In genomic region chr2:130598463-130598862, GRCh38 we compare ENCODE assay signal across 5 cellular contexts. TPM values are rescaled to one million over a fixed set of nuclear protein-coding genes. Genes with fewer than 3 reads are reported as not detected.
"Had no signal": no experiment of that assay in that cellular context is flagged by ENCODE, and none has a peak within 500 bp of the region (broad histone marks: within the 10 kb centered on the region; RNA-seq: fewer than 3 reads in every experiment).

No MANE protein-coding gene starts in this region.

RNA-seq across cellular contexts. Expression of gene CFC1, which starts 0.9 kb away (rescaled TPM):
- total RNA-seq: K562, M059J, Right ventricle myocardium superior, SJSA1 had no signal
- polyA plus RNA-seq: IgD-negative memory B cell, K562 had no signal

RNA-seq across cellular contexts. Expression of gene POTEJ, which starts 12.8 kb away (rescaled TPM):
- total RNA-seq: K562, M059J, Right ventricle myocardium superior, SJSA1 had no signal
- polyA plus RNA-seq: IgD-negative memory B cell, K562 had no signal
